In the genomic region with DNA sequence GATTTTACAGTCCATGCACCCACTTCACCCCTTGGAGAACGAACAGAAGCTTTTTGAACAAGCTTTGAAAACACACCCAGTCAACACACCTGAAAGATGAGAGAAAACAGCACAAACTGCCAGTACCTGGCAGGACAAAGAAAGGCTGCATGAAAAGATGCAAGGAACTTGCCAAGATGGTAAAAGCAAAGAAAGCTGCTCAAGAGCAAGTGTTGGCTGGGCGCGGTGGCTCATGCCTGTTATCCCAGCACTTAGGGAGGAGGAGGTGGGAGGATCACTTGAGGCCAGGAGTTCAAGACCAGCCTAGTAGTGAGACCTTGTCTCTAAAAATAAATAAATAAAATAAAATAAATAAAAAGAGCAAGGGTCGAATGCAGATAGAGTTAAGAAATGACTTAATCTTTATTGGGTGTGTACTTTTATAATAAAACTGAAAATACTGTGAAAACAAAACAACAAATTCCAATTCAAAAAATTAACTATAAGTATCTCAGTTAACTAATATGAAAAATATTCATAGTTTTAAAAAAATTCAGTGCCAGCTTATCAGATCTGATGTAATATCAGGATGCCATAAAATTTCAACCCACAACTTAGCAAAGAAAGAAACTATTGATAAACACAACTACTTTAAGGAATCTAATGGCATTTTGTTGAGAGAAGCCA, we compare ENCODE assay signal across 1 cellular context.
TF ChIP-seq lines count a peak whose summit lies in the region.

No MANE protein-coding gene starts in this region.

TF ChIP-seq in HEK293, 187 proteins besides CTCF, POLR2A, EP300 and RAD21 (continued from another document):
- TF ChIP-seq, protein P1, sequence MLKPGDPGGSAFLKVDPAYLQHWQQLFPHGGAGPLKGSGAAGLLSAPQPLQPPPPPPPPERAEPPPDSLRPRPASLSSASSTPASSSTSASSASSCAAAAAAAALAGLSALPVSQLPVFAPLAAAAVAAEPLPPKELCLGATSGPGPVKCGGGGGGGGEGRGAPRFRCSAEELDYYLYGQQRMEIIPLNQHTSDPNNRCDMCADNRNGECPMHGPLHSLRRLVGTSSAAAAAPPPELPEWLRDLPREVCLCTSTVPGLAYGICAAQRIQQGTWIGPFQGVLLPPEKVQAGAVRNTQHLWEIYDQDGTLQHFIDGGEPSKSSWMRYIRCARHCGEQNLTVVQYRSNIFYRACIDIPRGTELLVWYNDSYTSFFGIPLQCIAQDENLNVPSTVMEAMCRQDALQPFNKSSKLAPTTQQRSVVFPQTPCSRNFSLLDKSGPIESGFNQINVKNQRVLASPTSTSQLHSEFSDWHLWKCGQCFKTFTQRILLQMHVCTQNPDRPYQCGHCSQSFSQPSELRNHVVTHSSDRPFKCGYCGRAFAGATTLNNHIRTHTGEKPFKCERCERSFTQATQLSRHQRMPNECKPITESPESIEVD (tag by site-specific recombination; IDR thresholded peaks at IDR 0.05) = no peak
- peak; percentile 95 for TF ChIP-seq ZNF664 (tag by site-specific recombination; IDR thresholded peaks at IDR 0.05)
